ENCODE assay signal across 11 cellular contexts in the genomic region with DNA sequence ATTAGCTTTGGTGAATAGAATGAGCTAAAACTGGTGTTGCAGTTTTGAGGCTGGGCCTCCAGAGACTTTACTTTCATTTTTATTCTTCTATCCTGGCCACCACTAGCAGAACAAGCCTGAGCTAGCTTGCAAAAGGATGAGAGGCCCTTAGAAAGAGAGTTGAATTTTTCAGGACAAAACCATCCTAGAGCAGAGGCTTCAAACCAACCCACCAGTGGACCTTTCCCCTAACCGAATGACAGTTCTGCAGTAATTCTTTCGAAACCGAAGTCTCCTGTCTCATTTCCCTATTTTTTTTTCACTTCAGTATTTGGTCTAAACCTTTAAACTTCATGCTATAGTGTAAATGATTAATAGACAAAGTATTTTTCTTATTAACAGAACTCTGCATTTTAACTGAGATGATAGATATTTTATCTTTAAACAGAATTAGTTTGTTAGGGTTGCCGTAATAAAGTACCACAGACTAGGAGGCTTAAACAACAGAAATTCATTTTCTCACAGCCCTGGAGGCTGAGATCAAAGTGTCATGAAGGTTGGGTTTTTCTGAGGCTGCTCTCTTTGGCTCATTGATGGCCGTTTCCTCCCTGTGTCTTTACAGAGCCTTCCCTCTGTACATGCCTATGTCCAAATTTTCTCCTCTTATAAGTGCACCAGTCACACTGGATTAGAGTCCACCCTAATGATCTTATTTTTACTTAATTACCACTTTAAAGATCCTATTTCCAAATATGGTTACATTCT.
DNase-seq lines count a peak whose midpoint lies in the region; ATAC-seq, FAIRE-seq and TF ChIP-seq lines count a peak whose summit lies in the region.
"Had no signal": no experiment of that assay in that cellular context is flagged by ENCODE, and none has a peak within 500 bp of the region (broad histone marks: within the 10 kb centered on the region; RNA-seq: fewer than 3 reads in every experiment).

No MANE protein-coding gene starts in this region.

- no peaks in the 10 kb centered on the region for H3K27me3 Mint-ChIP-seq in Calu3 (ENCODE audit: unreplicated experiment)
- peaks cover 6 to 12% of the 10 kb centered on the region in 2 donors for H3K27me3 Mint-ChIP-seq in natural killer cell treated with Interleukin-12 subunit alpha and Interleukin-12 subunit beta and Interleukin-15 and Interleukin-18, amount 100 ng/mL, for 72 hours

- CTCF ChIA-PET in Calu3 (lab: Charles Lee) = interaction anchor here (0.6 kb wide), 1 partner anchor 395 kb away, joined by 3 read pairs; no protein-coding TSS in a partner anchor

- peak; percentile 64 for FAIRE-seq in GM19239 (lab: Jason Lieb, UNC)
- FAIRE-seq: astrocyte had no signal

- TF ChIP-seq CTCF in Calu3 (IDR thresholded peaks at IDR 0.05; ENCODE audit: unreplicated experiment) (no peak), gastroesophageal sphincter (IDR thresholded peaks at IDR 0.05) (no peak)

- ATAC-seq in HG02763 (IDR thresholded peaks at IDR 0.05; ENCODE audit: unreplicated experiment) (peak; percentile 91), HG03558 (IDR thresholded peaks at IDR 0.05; ENCODE audit: extremely low read depth, unreplicated experiment) (peak; percentile 86), gastroesophageal sphincter (no peak)
- no peak for ATAC-seq in natural killer cell treated with Interleukin-12 subunit alpha and Interleukin-12 subunit beta and Interleukin-15 and Interleukin-18, amount 100 ng/mL, for 72 hours

- no TSS peak for BruUV-seq in Calu3 (replicated peaks; lab: Mats Ljungman, UMichigan)

- no peaks in the 10 kb centered on the region for H3K4me1 Mint-ChIP-seq in Calu3 (ENCODE audit: low read depth, unreplicated experiment)
- H3K4me1 Mint-ChIP-seq in natural killer cell treated with Interleukin-12 subunit alpha and Interleukin-12 subunit beta and Interleukin-15 and Interleukin-18, amount 100 ng/mL, for 72 hours (ENCODE audit: low read depth in 2 of 2) = no peaks in the 10 kb centered on the region

- intact Hi-C loops in Calu3 (cut with micrococcal nuclease; ENCODE audit: unreplicated experiment) = no loop called here

- H3K4me1 ChIP-seq in gastroesophageal sphincter = no peaks in the 10 kb centered on the region

- H3K27ac Mint-ChIP-seq in Calu3 (ENCODE audit: unreplicated experiment) = no peak overlapping the region
- no peak overlapping the region for H3K27ac Mint-ChIP-seq in natural killer cell treated with Interleukin-12 subunit alpha and Interleukin-12 subunit beta and Interleukin-15 and Interleukin-18, amount 100 ng/mL, for 72 hours

- no peak overlapping the region for H3K4me3 Mint-ChIP-seq in Calu3 (ENCODE audit: low read depth, unreplicated experiment)
- no peak overlapping the region for H3K4me3 Mint-ChIP-seq in natural killer cell treated with Interleukin-12 subunit alpha and Interleukin-12 subunit beta and Interleukin-15 and Interleukin-18, amount 100 ng/mL, for 72 hours

- no peaks in the 10 kb centered on the region for H3K27me3 ChIP-seq in gastroesophageal sphincter

- no peaks in the 10 kb centered on the region for H3K9me3 ChIP-seq in gastroesophageal sphincter

- no peaks in the 10 kb centered on the region for H3K9me3 Mint-ChIP-seq in Calu3 (ENCODE audit: low read depth, unreplicated experiment)
- H3K9me3 Mint-ChIP-seq in natural killer cell treated with Interleukin-12 subunit alpha and Interleukin-12 subunit beta and Interleukin-15 and Interleukin-18, amount 100 ng/mL, for 72 hours = peaks cover 2% of the 10 kb centered on the region

- no peak for TF ChIP-seq POLR2A in gastroesophageal sphincter (IDR thresholded peaks at IDR 0.05)

- DNase-seq in GM19239 (ENCODE audit: insufficient read length, low spot score) (peak; percentile 39), Calu3 (no peak), ureter (ENCODE audit: low spot score) (no peak)
- no peak for DNase-seq in natural killer cell treated with Interleukin-12 subunit alpha and Interleukin-12 subunit beta and Interleukin-15 and Interleukin-18, amount 100 ng/mL, for 72 hours (ENCODE audit: low spot score)
- DNase-seq: NCI-H2029 treated with DMSO at 0.1 percent for 48 hours had no signal

- no peaks in the 10 kb centered on the region for H3K36me3 Mint-ChIP-seq in Calu3 (ENCODE audit: insufficient read depth, unreplicated experiment)
- no peaks in the 10 kb centered on the region for H3K36me3 Mint-ChIP-seq in natural killer cell treated with Interleukin-12 subunit alpha and Interleukin-12 subunit beta and Interleukin-15 and Interleukin-18, amount 100 ng/mL, for 72 hours

- H3K4me3 ChIP-seq in gastroesophageal sphincter = no peak overlapping the region
- H3K4me3 ChIP-seq: SK-N-MC had no signal

- 62 to 81% methylated on average over 5 of the region's 5 CpGs for whole genome bisulfite sequencing in gastroesophageal sphincter (ENCODE audit: low coverage in 1 of 2), 2 donors

- TF ChIP-seq EP300 in gastroesophageal sphincter (IDR thresholded peaks at IDR 0.05) = no peak

- no peak overlapping the region for H3K27ac ChIP-seq in gastroesophageal sphincter
- H3K27ac ChIP-seq: HL-60, SK-N-MC had no signal

- no peaks in the 10 kb centered on the region for H3K36me3 ChIP-seq in gastroesophageal sphincter

Comparison
In these comparisons a context has a peak if more than half of its experiments do, and no peak if none do; other contexts are left out.
1. ATAC-seq: peak in HG02763 (single experiment) and HG03558 (single experiment); none in gastroesophageal sphincter (single experiment) and natural killer cell treated with Interleukin-12 subunit alpha and Interleukin-12 subunit beta and Interleukin-15 and Interleukin-18, amount 100 ng/mL, for 72 hours (0 of 2).